ENCODE assay signal across 1 cellular context in the genomic region with DNA sequence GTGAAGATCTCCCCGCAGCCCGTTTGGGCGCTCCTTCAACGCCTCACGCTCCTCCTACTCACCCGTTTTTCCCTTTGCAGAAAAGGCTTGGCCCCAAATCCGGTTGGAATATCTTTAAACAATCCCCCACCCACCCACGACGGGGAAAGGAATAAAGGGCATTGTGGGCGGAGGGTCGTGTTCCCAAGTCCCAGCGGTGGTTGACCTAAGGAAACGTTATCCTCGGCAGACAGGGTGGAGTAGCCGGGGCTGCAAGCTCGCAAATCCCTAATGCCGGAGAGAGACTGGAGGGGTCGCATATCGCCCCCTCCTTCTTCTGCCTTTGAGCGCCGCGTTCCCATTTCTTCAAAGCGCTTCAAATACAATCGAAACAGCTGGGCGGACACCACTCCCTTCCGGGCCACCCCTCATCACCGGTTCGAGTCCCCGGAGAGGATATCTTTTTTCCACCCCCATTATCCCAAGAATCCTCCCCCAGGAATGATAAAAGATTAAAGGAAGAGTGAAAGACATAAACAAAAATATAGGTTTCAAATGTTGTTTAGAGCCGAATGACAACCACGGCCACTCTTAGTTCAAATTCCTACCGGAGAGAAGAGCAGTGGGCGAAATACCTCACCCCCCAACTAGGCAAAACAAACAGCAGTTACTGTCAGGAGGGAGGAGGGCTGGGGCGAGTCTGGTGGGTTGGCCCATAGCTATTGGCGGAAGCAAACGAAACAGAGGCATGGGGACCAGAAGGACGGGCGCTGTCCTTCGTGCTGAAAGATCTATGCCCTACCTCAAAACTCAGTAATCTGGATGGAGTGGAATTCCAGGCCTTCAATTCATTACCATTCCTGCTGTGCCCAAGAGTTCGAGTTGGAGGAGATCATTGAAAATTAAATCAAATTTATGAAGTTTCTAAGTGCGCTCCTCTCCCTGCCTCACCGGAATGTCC.
TF ChIP-seq lines count a peak whose summit lies in the region.

No MANE protein-coding gene starts in this region.

TF ChIP-seq in K562, 482 proteins besides CTCF, POLR2A, EP300 and RAD21 (continued from another document and continues in another):
- TF ChIP-seq, protein P1, sequence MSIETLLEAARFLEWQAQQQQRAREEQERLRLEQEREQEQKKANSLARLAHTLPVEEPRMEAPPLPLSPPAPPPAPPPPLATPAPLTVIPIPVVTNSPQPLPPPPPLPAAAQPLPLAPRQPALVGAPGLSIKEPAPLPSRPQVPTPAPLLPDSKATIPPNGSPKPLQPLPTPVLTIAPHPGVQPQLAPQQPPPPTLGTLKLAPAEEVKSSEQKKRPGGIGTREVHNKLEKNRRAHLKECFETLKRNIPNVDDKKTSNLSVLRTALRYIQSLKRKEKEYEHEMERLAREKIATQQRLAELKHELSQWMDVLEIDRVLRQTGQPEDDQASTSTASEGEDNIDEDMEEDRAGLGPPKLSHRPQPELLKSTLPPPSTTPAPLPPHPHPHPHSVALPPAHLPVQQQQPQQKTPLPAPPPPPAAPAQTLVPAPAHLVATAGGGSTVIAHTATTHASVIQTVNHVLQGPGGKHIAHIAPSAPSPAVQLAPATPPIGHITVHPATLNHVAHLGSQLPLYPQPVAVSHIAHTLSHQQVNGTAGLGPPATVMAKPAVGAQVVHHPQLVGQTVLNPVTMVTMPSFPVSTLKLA (conservative IDR thresholded peaks at IDR 0.05), result peak in 1 of 2 experiments; percentile 47; a peak in 1 of 4 replicates
- no peak for TF ChIP-seq CHD2 (IDR thresholded peaks at IDR 0.05; ENCODE audit: low read depth, low read length)
- no peak for TF ChIP-seq COPS2 (conservative IDR thresholded peaks at IDR 0.05)
- TF ChIP-seq, protein P2, sequence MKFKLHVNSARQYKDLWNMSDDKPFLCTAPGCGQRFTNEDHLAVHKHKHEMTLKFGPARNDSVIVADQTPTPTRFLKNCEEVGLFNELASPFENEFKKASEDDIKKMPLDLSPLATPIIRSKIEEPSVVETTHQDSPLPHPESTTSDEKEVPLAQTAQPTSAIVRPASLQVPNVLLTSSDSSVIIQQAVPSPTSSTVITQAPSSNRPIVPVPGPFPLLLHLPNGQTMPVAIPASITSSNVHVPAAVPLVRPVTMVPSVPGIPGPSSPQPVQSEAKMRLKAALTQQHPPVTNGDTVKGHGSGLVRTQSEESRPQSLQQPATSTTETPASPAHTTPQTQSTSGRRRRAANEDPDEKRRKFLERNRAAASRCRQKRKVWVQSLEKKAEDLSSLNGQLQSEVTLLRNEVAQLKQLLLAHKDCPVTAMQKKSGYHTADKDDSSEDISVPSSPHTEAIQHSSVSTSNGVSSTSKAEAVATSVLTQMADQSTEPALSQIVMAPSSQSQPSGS (CRISPR knock-in tag; IDR thresholded peaks at IDR 0.05), result no peak
- TF ChIP-seq, protein P3, sequence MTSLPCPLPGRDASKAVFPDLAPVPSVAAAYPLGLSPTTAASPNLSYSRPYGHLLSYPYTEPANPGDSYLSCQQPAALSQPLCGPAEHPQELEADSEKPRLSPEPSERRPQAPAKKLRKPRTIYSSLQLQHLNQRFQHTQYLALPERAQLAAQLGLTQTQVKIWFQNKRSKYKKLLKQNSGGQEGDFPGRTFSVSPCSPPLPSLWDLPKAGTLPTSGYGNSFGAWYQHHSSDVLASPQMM (CRISPR knock-in tag; IDR thresholded peaks at IDR 0.05), result no peak
- TF ChIP-seq ZNF354B (CRISPR knock-in tag; IDR thresholded peaks at IDR 0.05), result no peak
- no peak for TF ChIP-seq ZNF124 (CRISPR knock-in tag; IDR thresholded peaks at IDR 0.05)
- TF ChIP-seq TAF15 (IDR thresholded peaks at IDR 0.05; ENCODE audit: low read depth, low read length), result no peak
- TF ChIP-seq ATF1 (CRISPR knock-in tag; IDR thresholded peaks at IDR 0.05), result no peak
- no peak for TF ChIP-seq ATF1 (tag; IDR thresholded peaks at IDR 0.05)
- no peak for TF ChIP-seq TCF7L2 (IDR thresholded peaks at IDR 0.05; ENCODE audit: low read depth, low read length)
- TF ChIP-seq, protein P4, sequence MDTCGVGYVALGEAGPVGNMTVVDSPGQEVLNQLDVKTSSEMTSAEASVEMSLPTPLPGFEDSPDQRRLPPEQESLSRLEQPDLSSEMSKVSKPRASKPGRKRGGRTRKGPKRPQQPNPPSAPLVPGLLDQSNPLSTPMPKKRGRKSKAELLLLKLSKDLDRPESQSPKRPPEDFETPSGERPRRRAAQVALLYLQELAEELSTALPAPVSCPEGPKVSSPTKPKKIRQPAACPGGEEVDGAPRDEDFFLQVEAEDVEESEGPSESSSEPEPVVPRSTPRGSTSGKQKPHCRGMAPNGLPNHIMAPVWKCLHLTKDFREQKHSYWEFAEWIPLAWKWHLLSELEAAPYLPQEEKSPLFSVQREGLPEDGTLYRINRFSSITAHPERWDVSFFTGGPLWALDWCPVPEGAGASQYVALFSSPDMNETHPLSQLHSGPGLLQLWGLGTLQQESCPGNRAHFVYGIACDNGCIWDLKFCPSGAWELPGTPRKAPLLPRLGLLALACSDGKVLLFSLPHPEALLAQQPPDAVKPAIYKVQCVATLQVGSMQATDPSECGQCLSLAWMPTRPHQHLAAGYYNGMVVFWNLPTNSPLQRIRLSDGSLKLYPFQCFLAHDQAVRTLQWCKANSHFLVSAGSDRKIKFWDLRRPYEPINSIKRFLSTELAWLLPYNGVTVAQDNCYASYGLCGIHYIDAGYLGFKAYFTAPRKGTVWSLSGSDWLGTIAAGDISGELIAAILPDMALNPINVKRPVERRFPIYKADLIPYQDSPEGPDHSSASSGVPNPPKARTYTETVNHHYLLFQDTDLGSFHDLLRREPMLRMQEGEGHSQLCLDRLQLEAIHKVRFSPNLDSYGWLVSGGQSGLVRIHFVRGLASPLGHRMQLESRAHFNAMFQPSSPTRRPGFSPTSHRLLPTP (IDR thresholded peaks at IDR 0.05; ENCODE audit: borderline replicate concordance, extremely low read depth, insufficient read length), result no peak
- TF ChIP-seq BRCA1 (IDR thresholded peaks at IDR 0.05), result no peak
- TF ChIP-seq BRCA1 (CRISPR knock-in tag; IDR thresholded peaks at IDR 0.05), result no peak
- TF ChIP-seq, protein P5, sequence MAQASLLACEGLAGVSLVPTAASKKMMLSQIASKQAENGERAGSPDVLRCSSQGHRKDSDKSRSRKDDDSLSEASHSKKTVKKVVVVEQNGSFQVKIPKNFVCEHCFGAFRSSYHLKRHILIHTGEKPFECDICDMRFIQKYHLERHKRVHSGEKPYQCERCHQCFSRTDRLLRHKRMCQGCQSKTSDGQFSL (CRISPR knock-in tag; IDR thresholded peaks at IDR 0.05), result no peak
- TF ChIP-seq, protein P5 (tag; IDR thresholded peaks at IDR 0.05), result no peak
- no peak for TF ChIP-seq FOXM1 (IDR thresholded peaks at IDR 0.05; ENCODE audit: low read depth)
- TF ChIP-seq FOXM1 (CRISPR knock-in tag; IDR thresholded peaks at IDR 0.05; ENCODE audit: low read depth), result no peak
- TF ChIP-seq RB1 (IDR thresholded peaks at IDR 0.05; ENCODE audit: low read depth), result no peak
- no peak for TF ChIP-seq ZKSCAN1 (IDR thresholded peaks at IDR 0.05; ENCODE audit: low read depth, low read length)
- TF ChIP-seq ZNF384 (IDR thresholded peaks at IDR 0.05; ENCODE audit: low read depth, low read length), result no peak
- no peak for TF ChIP-seq ELF2 (CRISPR knock-in tag; IDR thresholded peaks at IDR 0.05)
- no peak for TF ChIP-seq ZSCAN32 (CRISPR knock-in tag; IDR thresholded peaks at IDR 0.05)
- TF ChIP-seq MIER1 (IDR thresholded peaks at IDR 0.05; ENCODE audit: low read depth), result peak; percentile 95
- TF ChIP-seq CBFA2T3 (IDR thresholded peaks at IDR 0.05), result no peak
- no peak for TF ChIP-seq NR4A1 (CRISPR knock-in tag; IDR thresholded peaks at IDR 0.05)
- TF ChIP-seq NR4A1 (tag; IDR thresholded peaks at IDR 0.05), result no peak
- TF ChIP-seq ATF7 (IDR thresholded peaks at IDR 0.05), result no peak
- TF ChIP-seq ILF3 (IDR thresholded peaks at IDR 0.05; ENCODE audit: borderline replicate concordance), result no peak
- TF ChIP-seq, protein P6, sequence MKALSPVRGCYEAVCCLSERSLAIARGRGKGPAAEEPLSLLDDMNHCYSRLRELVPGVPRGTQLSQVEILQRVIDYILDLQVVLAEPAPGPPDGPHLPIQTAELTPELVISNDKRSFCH (CRISPR knock-in tag; IDR thresholded peaks at IDR 0.05), result no peak
- TF ChIP-seq, protein P6 (tag; IDR thresholded peaks at IDR 0.05), result no peak
- TF ChIP-seq TGIF2 (CRISPR knock-in tag; IDR thresholded peaks at IDR 0.05), result no peak
- 0 out of 4 replicates have a peak, but pooled peaks of 1 of the 2 experiments have one; percentile 29 for TF ChIP-seq HDAC1 (IDR thresholded peaks at IDR 0.05)
- peak in 1 of 2 experiments; percentile 36; a peak in 1 of 4 replicates for TF ChIP-seq RCOR1 (IDR thresholded peaks at IDR 0.05; ENCODE audit: borderline replicate concordance in 1 of 2, low read depth in 2 of 2, low read length in 2 of 2)
- TF ChIP-seq HNRNPK (IDR thresholded peaks at IDR 0.05; ENCODE audit: low read depth, low read length, poor library complexity, severe bottlenecking), result no peak
- TF ChIP-seq ZNF77 (CRISPR knock-in tag; IDR thresholded peaks at IDR 0.05), result no peak
- no peak for TF ChIP-seq HLTF (IDR thresholded peaks at IDR 0.05)
- TF ChIP-seq, protein P7, sequence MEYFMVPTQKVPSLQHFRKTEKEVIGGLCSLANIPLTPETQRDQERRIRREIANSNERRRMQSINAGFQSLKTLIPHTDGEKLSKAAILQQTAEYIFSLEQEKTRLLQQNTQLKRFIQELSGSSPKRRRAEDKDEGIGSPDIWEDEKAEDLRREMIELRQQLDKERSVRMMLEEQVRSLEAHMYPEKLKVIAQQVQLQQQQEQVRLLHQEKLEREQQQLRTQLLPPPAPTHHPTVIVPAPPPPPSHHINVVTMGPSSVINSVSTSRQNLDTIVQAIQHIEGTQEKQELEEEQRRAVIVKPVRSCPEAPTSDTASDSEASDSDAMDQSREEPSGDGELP (CRISPR knock-in tag; IDR thresholded peaks at IDR 0.05; ENCODE audit: borderline replicate concordance), result no peak
- no peak for TF ChIP-seq SRF (CRISPR knock-in tag; IDR thresholded peaks at IDR 0.05)
- no peak for TF ChIP-seq SOX6 (IDR thresholded peaks at IDR 0.05)
- no peak for TF ChIP-seq NFATC3 (IDR thresholded peaks at IDR 0.05)
- TF ChIP-seq MTA3 (IDR thresholded peaks at IDR 0.05; ENCODE audit: borderline replicate concordance), result no peak
- TF ChIP-seq ZFP36 (IDR thresholded peaks at IDR 0.05; ENCODE audit: low read depth, low read length, partially characterized antibody), result no peak
- TF ChIP-seq, protein P8, sequence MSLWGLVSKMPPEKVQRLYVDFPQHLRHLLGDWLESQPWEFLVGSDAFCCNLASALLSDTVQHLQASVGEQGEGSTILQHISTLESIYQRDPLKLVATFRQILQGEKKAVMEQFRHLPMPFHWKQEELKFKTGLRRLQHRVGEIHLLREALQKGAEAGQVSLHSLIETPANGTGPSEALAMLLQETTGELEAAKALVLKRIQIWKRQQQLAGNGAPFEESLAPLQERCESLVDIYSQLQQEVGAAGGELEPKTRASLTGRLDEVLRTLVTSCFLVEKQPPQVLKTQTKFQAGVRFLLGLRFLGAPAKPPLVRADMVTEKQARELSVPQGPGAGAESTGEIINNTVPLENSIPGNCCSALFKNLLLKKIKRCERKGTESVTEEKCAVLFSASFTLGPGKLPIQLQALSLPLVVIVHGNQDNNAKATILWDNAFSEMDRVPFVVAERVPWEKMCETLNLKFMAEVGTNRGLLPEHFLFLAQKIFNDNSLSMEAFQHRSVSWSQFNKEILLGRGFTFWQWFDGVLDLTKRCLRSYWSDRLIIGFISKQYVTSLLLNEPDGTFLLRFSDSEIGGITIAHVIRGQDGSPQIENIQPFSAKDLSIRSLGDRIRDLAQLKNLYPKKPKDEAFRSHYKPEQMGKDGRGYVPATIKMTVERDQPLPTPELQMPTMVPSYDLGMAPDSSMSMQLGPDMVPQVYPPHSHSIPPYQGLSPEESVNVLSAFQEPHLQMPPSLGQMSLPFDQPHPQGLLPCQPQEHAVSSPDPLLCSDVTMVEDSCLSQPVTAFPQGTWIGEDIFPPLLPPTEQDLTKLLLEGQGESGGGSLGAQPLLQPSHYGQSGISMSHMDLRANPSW (CRISPR knock-in tag; IDR thresholded peaks at IDR 0.05), result no peak
- no peak for TF ChIP-seq GTF2F1 (IDR thresholded peaks at IDR 0.05; ENCODE audit: low read depth, low read length)
- TF ChIP-seq, protein P9, sequence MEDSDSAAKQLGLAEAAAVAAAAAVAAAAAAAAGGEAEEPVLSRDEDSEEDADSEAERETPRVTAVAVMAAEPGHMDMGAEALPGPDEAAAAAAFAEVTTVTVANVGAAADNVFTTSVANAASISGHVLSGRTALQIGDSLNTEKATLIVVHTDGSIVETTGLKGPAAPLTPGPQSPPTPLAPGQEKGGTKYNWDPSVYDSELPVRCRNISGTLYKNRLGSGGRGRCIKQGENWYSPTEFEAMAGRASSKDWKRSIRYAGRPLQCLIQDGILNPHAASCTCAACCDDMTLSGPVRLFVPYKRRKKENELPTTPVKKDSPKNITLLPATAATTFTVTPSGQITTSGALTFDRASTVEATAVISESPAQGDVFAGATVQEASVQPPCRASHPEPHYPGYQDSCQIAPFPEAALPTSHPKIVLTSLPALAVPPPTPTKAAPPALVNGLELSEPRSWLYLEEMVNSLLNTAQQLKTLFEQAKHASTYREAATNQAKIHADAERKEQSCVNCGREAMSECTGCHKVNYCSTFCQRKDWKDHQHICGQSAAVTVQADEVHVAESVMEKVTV (CRISPR knock-in tag; IDR thresholded peaks at IDR 0.05), result no peak
- no peak for TF ChIP-seq TAF7 (tag; IDR thresholded peaks at IDR 0.05)
- TF ChIP-seq, protein P10, sequence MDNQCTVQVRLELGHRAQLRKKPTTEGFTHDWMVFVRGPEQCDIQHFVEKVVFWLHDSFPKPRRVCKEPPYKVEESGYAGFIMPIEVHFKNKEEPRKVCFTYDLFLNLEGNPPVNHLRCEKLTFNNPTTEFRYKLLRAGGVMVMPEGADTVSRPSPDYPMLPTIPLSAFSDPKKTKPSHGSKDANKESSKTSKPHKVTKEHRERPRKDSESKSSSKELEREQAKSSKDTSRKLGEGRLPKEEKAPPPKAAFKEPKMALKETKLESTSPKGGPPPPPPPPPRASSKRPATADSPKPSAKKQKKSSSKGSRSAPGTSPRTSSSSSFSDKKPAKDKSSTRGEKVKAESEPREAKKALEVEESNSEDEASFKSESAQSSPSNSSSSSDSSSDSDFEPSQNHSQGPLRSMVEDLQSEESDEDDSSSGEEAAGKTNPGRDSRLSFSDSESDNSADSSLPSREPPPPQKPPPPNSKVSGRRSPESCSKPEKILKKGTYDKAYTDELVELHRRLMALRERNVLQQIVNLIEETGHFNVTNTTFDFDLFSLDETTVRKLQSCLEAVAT (IDR thresholded peaks at IDR 0.05), result no peak
- TF ChIP-seq SRSF7 (optimal IDR thresholded peaks at IDR 0.05; ENCODE audit: low read depth, low read length), result no peak
- no peak for TF ChIP-seq ZNF696 (CRISPR knock-in tag; conservative IDR thresholded peaks at IDR 0.05)
- TF ChIP-seq TCF3 (CRISPR knock-in tag; IDR thresholded peaks at IDR 0.05), result no peak
- no peak for TF ChIP-seq PPARD (CRISPR knock-in tag; IDR thresholded peaks at IDR 0.05)
